Comparison of ENCODE assay signal across 8 cellular contexts in genomic region chr10:13890617-13891541, GRCh38.
DNase-seq lines count a peak whose midpoint lies in the region; ATAC-seq and TF ChIP-seq lines count a peak whose summit lies in the region.

No MANE protein-coding gene starts in this region.

- in situ Hi-C loops in transverse colon (cut with MboI; ENCODE audit: low pct_ligation_motif_present in 1 of 4, low pct_unique_long_range_greater_than_20kb in 1 of 4, low sequenced_read_pairs in 3 of 4), result no loop called here

- peaks cover 0 to 5% of the 10 kb centered on the region in 2 donors for H3K36me3 Mint-ChIP-seq in CD4-positive, alpha-beta memory T cell
- H3K36me3 Mint-ChIP-seq in dendritic cell treated with granulocyte-macrophage colony-stimulating factor and Interleukin-4, amounts not matched to agents 40 ng/mL and 50 ng/mL, for 4 days (ENCODE audit: low read depth), result peaks cover 11% of the 10 kb centered on the region

- H3K4me1 ChIP-seq in CD4-positive, alpha-beta memory T cell (ENCODE audit: insufficient read depth, low read length), result peaks cover 5% of the 10 kb centered on the region
- H3K4me1 ChIP-seq in transverse colon, result peaks cover 0 to 8% (median 5%) of the 10 kb centered on the region in 4 donors

- H3K36me3 ChIP-seq in CD4-positive, alpha-beta memory T cell (ENCODE audit: insufficient read depth, low read length), result no peaks in the 10 kb centered on the region
- no peaks in the 10 kb centered on the region for H3K36me3 ChIP-seq in transverse colon

- CTCF ChIA-PET in CD4-positive, alpha-beta memory T cell (lab: Charles Lee; ENCODE audit: partially characterized antibody), result interaction anchor here (0.6 to 1.1 kb wide), 2 partner anchors 241 to 356 kb away, joined by 3 read pairs; no protein-coding TSS in a partner anchor

- H3K4me1 Mint-ChIP-seq in CD4-positive, alpha-beta memory T cell, result peaks cover 12 to 28% (median 15%) of the 10 kb centered on the region in 4 donors
- H3K4me1 Mint-ChIP-seq in dendritic cell treated with granulocyte-macrophage colony-stimulating factor and Interleukin-4, amounts not matched to agents 40 ng/mL and 50 ng/mL, for 4 days (ENCODE audit: low read depth), result peaks cover 67% of the 10 kb centered on the region

- peaks cover 22% of the 10 kb centered on the region for H3K27me3 ChIP-seq in CD4-positive, alpha-beta memory T cell (ENCODE audit: insufficient read depth, low read length)
- peaks cover 31% of the 10 kb centered on the region for H3K27me3 ChIP-seq in transverse colon

- ATAC-seq in GM21423 (IDR thresholded peaks at IDR 0.05; ENCODE audit: unreplicated experiment) (no peak), GM19324 (IDR thresholded peaks at IDR 0.05; ENCODE audit: low FRiP score, unreplicated experiment) (no peak)

- no peak for TF ChIP-seq CTCF in transverse colon (IDR thresholded peaks at IDR 0.05)

- TF ChIP-seq POLR2A in transverse colon (IDR thresholded peaks at IDR 0.05), result no peak

- peaks cover 55 to 66% of the 10 kb centered on the region in 2 donors for H3K27me3 Mint-ChIP-seq in CD4-positive, alpha-beta memory T cell
- peaks cover 87% of the 10 kb centered on the region for H3K27me3 Mint-ChIP-seq in dendritic cell treated with granulocyte-macrophage colony-stimulating factor and Interleukin-4, amounts not matched to agents 40 ng/mL and 50 ng/mL, for 4 days

- no peaks in the 10 kb centered on the region for H3K9me3 ChIP-seq in CD4-positive, alpha-beta memory T cell (ENCODE audit: control insufficient read depth in 1 of 2, low read length in 2 of 2)
- no peaks in the 10 kb centered on the region for H3K9me3 ChIP-seq in transverse colon

- peaks cover 0 to 8% (median 0%) of the 10 kb centered on the region in 8 donors for H3K9me3 Mint-ChIP-seq in CD4-positive, alpha-beta memory T cell
- no peaks in the 10 kb centered on the region for H3K9me3 Mint-ChIP-seq in dendritic cell treated with granulocyte-macrophage colony-stimulating factor and Interleukin-4, amounts not matched to agents 40 ng/mL and 50 ng/mL, for 4 days

- H3K27ac ChIP-seq in CD4-positive, alpha-beta memory T cell (ENCODE audit: low read depth, low read length), result no peak overlapping the region
- peak overlapping the region; percentile 50 to 67 (median 60) for H3K27ac ChIP-seq in transverse colon

- H3K4me3 Mint-ChIP-seq in CD4-positive, alpha-beta memory T cell, result peak overlapping the region; percentile 68 to 89 (median 80)
- peak overlapping the region; percentile 70 for H3K4me3 Mint-ChIP-seq in dendritic cell treated with granulocyte-macrophage colony-stimulating factor and Interleukin-4, amounts not matched to agents 40 ng/mL and 50 ng/mL, for 4 days

- peak overlapping the region in 3 of 7 donors; percentile 3 to 53 (median 31) for H3K27ac Mint-ChIP-seq in CD4-positive, alpha-beta memory T cell
- H3K27ac Mint-ChIP-seq in dendritic cell treated with granulocyte-macrophage colony-stimulating factor and Interleukin-4, amounts not matched to agents 40 ng/mL and 50 ng/mL, for 4 days, result peak overlapping the region; percentile 86

- no peak for DNase-seq in CD4-positive, alpha-beta memory T cell
- peak; percentile 9 for DNase-seq in MV-4-11 (lab: John Stamatoyannopoulos, UW)
- peak; percentile 33 to 38 for DNase-seq in lung microvascular endothelial cell (ENCODE audit: low read depth in 2 of 2)
- DNase-seq in transverse colon, result no peak
- DNase-seq in SIG-M5 treated with dmso at 0.1 percent for 504 hours (lab: John Stamatoyannopoulos, UW; ENCODE audit: unreplicated experiment), result no peak

- no peak for TF ChIP-seq EP300 in transverse colon (IDR thresholded peaks at IDR 0.05; ENCODE audit: low read depth)

- WGBS in transverse colon (ENCODE audit: low coverage in 1 of 2), 2 donors, result 0 to 18% methylated on average over 1 to 40 of the region's 41 CpGs

- POLR2A ChIA-PET in CD4-positive, alpha-beta memory T cell (lab: Charles Lee; ENCODE audit: partially characterized antibody), result no interaction called here

- H3K4me3 ChIP-seq in CD4-positive, alpha-beta memory T cell (ENCODE audit: low read length in 2 of 2), result peak overlapping the region in 1 of 2 donors; percentile 25
- H3K4me3 ChIP-seq in transverse colon, result peak overlapping the region; percentile 19 to 42 (median 28)

- intact Hi-C loops in CD4-positive, alpha-beta memory T cell (cut with micrococcal nuclease), result no loop called here
- intact Hi-C loops in dendritic cell treated with granulocyte-macrophage colony-stimulating factor and Interleukin-4, amounts not matched to agents 40 ng/mL and 50 ng/mL, for 4 days (cut with micrococcal nuclease), result no loop called here
- intact Hi-C loops in transverse colon (cut with DNase I; ENCODE audit: low total_unique reads), result no loop called here

Comparison
In these comparisons a context has a peak if more than half of its experiments do, and no peak if none do; other contexts are left out.
1. DNase-seq: peak in MV-4-11 (single experiment) and lung microvascular endothelial cell (2 of 2); none in CD4-positive, alpha-beta memory T cell (0 of 5), transverse colon (single experiment) and SIG-M5 treated with dmso at 0.1 percent for 504 hours (single experiment).